In the genomic region with DNA sequence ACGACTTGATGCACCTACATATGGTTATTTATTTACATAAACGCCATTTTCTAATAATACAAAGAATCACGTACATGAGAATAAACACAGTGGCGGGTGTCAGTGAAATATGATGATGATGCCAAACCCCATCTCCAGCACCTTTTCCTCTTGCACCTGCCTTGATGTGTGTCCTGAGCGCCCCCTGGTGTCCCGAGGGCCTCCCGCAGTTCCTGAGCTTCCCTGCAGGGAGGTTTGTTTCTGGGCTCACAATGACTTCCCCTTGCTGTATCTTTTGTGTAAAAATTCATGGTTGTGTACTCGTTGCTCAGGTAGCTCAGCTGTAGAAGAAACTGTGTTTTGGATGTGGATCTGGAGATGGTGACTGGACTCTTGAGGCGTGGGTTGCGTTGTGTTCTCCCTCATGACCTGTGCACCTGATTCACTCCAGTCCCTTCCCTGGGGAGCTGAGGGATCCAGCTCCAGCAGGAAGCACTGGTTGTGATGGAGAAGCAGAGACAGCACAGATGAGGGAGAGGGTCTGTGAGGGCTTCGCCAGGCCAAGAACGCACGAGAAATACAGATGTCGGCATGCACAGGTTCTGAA, we compare ENCODE assay signal across 9 cellular contexts.
DNase-seq lines count a peak whose midpoint lies in the region; ATAC-seq, FAIRE-seq and TF ChIP-seq lines count a peak whose summit lies in the region.
"Had no signal": no experiment of that assay in that cellular context is flagged by ENCODE, and none has a peak within 500 bp of the region (broad histone marks: within the 10 kb centered on the region; RNA-seq: fewer than 3 reads in every experiment).

No MANE protein-coding gene starts in this region.

- H3K36me3 Mint-ChIP-seq in CD4-positive, alpha-beta T cell (ENCODE audit: low read depth) = no peaks in the 10 kb centered on the region

- H3K4me1 Mint-ChIP-seq in CD4-positive, alpha-beta T cell (ENCODE audit: low read depth) = peaks cover 4% of the 10 kb centered on the region

- intact Hi-C loops in CD4-positive, alpha-beta T cell (cut with DNase I, micrococcal nuclease) = no loop called here

- H3K27me3 Mint-ChIP-seq in CD4-positive, alpha-beta T cell = peaks cover 38% of the 10 kb centered on the region

- no peaks in the 10 kb centered on the region for H3K36me3 ChIP-seq in bronchial epithelial cell (ENCODE audit: control insufficient read depth, insufficient read depth, low read length)
- H3K36me3 ChIP-seq in right atrium auricular region = no peaks in the 10 kb centered on the region

- CTCF ChIA-PET in CD4-positive, alpha-beta T cell (lab: Charles Lee) = interaction anchor here (0.6 to 1.6 kb wide), 10 partner anchors 10 to 128 kb away, joined by 3 to 8 read pairs (median 4); no protein-coding TSS in a partner anchor

- H3K4me1 ChIP-seq in right atrium auricular region = no peaks in the 10 kb centered on the region

- no peak overlapping the region for H3K4me3 Mint-ChIP-seq in CD4-positive, alpha-beta T cell

- no peaks in the 10 kb centered on the region for H3K9me3 Mint-ChIP-seq in CD4-positive, alpha-beta T cell

- POLR2A ChIA-PET in CD4-positive, alpha-beta T cell (lab: Charles Lee) = interaction anchor here (0.7 kb wide), 1 partner anchor 17 kb away, joined by 3 read pairs; no protein-coding TSS in a partner anchor

- peak; percentile 79 for ATAC-seq in CD4-positive, alpha-beta T cell (ENCODE audit: poor library complexity)
- ATAC-seq in HG03196 (IDR thresholded peaks at IDR 0.05; ENCODE audit: unreplicated experiment) (no peak), HG02852 (IDR thresholded peaks at IDR 0.05; ENCODE audit: unreplicated experiment) (no peak)

- peak; percentile 31 to 63 (median 50) for DNase-seq in CD4-positive, alpha-beta T cell
- DNase-seq in HT-29 (ENCODE audit: low spot score) = peak; percentile 51
- DNase-seq in T-helper 1 cell = peak; percentile 34 to 50 (median 43)
- DNase-seq in bronchial epithelial cell (ENCODE audit: low read depth) = no peak
- DNase-seq in stimulated activated CD4-positive, alpha-beta T cell treated with anti-CD3 and anti-CD28 coated beads, TNF-alpha, amount 100 ng/mL, for 1 hour (ENCODE audit: low read depth in 3 of 3, low spot score in 1 of 3) = peak in 2 of 3 donors; percentile 23 to 51
- no peak for DNase-seq in right atrium auricular region (ENCODE audit: low spot score)

- FAIRE-seq in bronchial epithelial cell (lab: Jason Lieb, UNC) = no peak

- no peaks in the 10 kb centered on the region for H3K9me3 ChIP-seq in CD4-positive, alpha-beta T cell (ENCODE audit: control insufficient read depth, low read length)
- no peaks in the 10 kb centered on the region for H3K9me3 ChIP-seq in right atrium auricular region

- H3K27me3 ChIP-seq in CD4-positive, alpha-beta T cell (ENCODE audit: control insufficient read depth, insufficient read depth, low read length) = peaks cover 5% of the 10 kb centered on the region
- H3K27me3 ChIP-seq in bronchial epithelial cell (ENCODE audit: control insufficient read depth, insufficient read depth, low read length) (no peaks in the 10 kb centered on the region), right atrium auricular region (no peaks in the 10 kb centered on the region)

- peak; percentile 73 for TF ChIP-seq CTCF in CD4-positive, alpha-beta T cell (IDR thresholded peaks at IDR 0.05)
- TF ChIP-seq CTCF in bronchial epithelial cell (IDR thresholded peaks at IDR 0.05; ENCODE audit: insufficient read depth, low read length, severe bottlenecking) = peak; percentile 7
- TF ChIP-seq CTCF in right atrium auricular region (IDR thresholded peaks at IDR 0.05) = peak in 1 of 2 donors; percentile 28

- H3K27ac ChIP-seq in CD4-positive, alpha-beta T cell (ENCODE audit: low read depth, low read length) = no peak overlapping the region
- no peak overlapping the region for H3K27ac ChIP-seq in right atrium auricular region
- H3K27ac ChIP-seq: epithelial cell of prostate had no signal

- no peak overlapping the region for H3K27ac Mint-ChIP-seq in CD4-positive, alpha-beta T cell

- no peak overlapping the region for H3K4me3 ChIP-seq in bronchial epithelial cell (ENCODE audit: low read depth, low read length)
- H3K4me3 ChIP-seq in right atrium auricular region = no peak overlapping the region

Comparison
In these comparisons a context has a peak if more than half of its experiments do, and no peak if none do; other contexts are left out.
1. DNase-seq: peak in CD4-positive, alpha-beta T cell (10 of 10), HT-29 (single experiment), T-helper 1 cell (5 of 5) and stimulated activated CD4-positive, alpha-beta T cell treated with anti-CD3 and anti-CD28 coated beads, TNF-alpha, amount 100 ng/mL, for 1 hour (2 of 3); none in bronchial epithelial cell (single experiment) and right atrium auricular region (single experiment).